19 cellular contexts compared by ENCODE assay signal in the genomic region with DNA sequence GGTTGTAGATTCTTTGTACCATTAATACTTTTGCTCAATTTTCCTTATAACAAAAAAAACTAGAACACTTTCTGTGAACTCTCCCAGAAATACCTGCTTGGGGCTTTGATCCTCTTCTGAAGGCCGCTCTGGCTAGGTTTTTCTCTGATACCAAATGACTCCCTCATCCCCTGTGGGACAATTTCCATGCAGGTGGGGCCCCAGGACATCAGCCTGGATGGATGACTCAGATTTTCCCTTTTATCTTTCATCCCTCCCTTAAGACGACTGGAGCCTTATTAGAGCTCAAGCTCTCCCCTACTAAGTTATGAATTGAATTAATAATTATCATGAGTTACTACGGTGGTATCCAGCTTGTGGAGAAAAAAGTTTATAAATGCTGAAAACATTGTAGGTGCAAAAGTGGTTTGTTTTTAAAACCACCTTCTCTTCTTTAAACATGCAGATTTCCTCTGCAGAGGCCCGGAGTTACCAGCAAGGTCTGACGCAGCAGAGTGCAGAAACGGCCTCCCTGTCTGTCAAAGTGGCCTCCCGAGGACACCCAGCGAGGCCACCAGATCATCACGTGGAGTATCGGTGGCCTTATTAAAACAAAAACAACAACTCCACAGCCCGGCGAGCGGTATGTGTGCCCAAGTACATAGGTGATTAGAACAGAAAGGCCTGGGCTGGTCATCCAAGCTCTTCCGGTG. TPM values are rescaled to one million over a fixed set of nuclear protein-coding genes. Genes with fewer than 3 reads are reported as not detected.
A peak's percentile ranks its signal among the peaks of the same experiment; 100 is the strongest.
DNase-seq lines count a peak whose midpoint lies in the region; ATAC-seq and TF ChIP-seq lines count a peak whose summit lies in the region.
"Had no signal": no experiment of that assay in that cellular context is flagged by ENCODE, and none has a peak within 500 bp of the region (broad histone marks: within the 10 kb centered on the region; RNA-seq: fewer than 3 reads in every experiment).

No MANE protein-coding gene starts in this region.

- POLR2A ChIA-PET in HCT116 (lab: Charles Lee): no interaction called here

- peak overlapping the region; percentile 50 for H3K4me2 ChIP-seq in HCT116 (ENCODE audit: low read length)

- no peak for TF ChIP-seq RAD21 in HCT116 (IDR thresholded peaks at IDR 0.05; ENCODE audit: low read depth)

- CTCF ChIA-PET in HCT116 (lab: Charles Lee): no interaction called here
- CTCF ChIA-PET in activated CD8-positive, alpha-beta memory T cell treated with anti-CD3 and anti-CD28 coated beads, Interleukin-2, amount 10 ng/mL, durations not matched to agents 7 days and 5 days (lab: Charles Lee): no interaction called here

- no peak for TF ChIP-seq POLR2A in HCT116 (IDR thresholded peaks at IDR 0.05; ENCODE audit: borderline replicate concordance, extremely low read depth, insufficient read depth, insufficient read length)

- no peaks in the 10 kb centered on the region for H3K36me3 ChIP-seq in HCT116 (ENCODE audit: control insufficient read depth in 1 of 2, insufficient read depth in 2 of 2, low read length in 2 of 2)
- H3K36me3 ChIP-seq: HAP-1 had no signal

- no peaks in the 10 kb centered on the region for H3K9me2 ChIP-seq in HCT116 (ENCODE audit: insufficient read depth)

- peak; percentile 61 for ATAC-seq in HCT116
- no peak for ATAC-seq in foreskin keratinocyte
- no peak for ATAC-seq in activated CD8-positive, alpha-beta memory T cell treated with anti-CD3 and anti-CD28 coated beads, Interleukin-2, amount 10 ng/mL, durations not matched to agents 7 days and 5 days
- no peak for ATAC-seq in SK-N-SH treated with all-trans-retinoic acid at 6 μM for 48 hours
- no peak for ATAC-seq in GM21423 (IDR thresholded peaks at IDR 0.05; ENCODE audit: unreplicated experiment)

- H3K4me3 Mint-ChIP-seq in osteocyte (ENCODE audit: unreplicated experiment): no peak overlapping the region
- H3K4me3 Mint-ChIP-seq in activated CD8-positive, alpha-beta memory T cell treated with anti-CD3 and anti-CD28 coated beads, Interleukin-2, amount 10 ng/mL, durations not matched to agents 7 days and 5 days: no peak overlapping the region
- H3K4me3 Mint-ChIP-seq: CD4-positive, alpha-beta memory T cell had no signal

- H3K27me3 ChIP-seq in HCT116 (ENCODE audit: insufficient read depth, low read length): no peaks in the 10 kb centered on the region
- H3K27me3 ChIP-seq in foreskin keratinocyte: no peaks in the 10 kb centered on the region

- no peaks in the 10 kb centered on the region for H3K9me3 Mint-ChIP-seq in osteocyte (ENCODE audit: unreplicated experiment)
- no peaks in the 10 kb centered on the region for H3K9me3 Mint-ChIP-seq in activated CD8-positive, alpha-beta memory T cell treated with anti-CD3 and anti-CD28 coated beads, Interleukin-2, amount 10 ng/mL, durations not matched to agents 7 days and 5 days (ENCODE audit: low read depth)
- H3K9me3 Mint-ChIP-seq: CD4-positive, alpha-beta memory T cell had no signal

- peaks cover 0 to 6% of the 10 kb centered on the region in 2 experiments; a peak in 1 of 4 replicates for H3K9me3 ChIP-seq in HCT116 (ENCODE audit: control insufficient read depth in 1 of 2, insufficient read depth in 1 of 2, low read depth in 1 of 2, low read length in 2 of 2)
- H3K9me3 ChIP-seq: HAP-1 had no signal

- peak overlapping the region in 1 of 2 experiments; percentile 15; a peak in 2 of 4 replicates for H3K4me3 ChIP-seq in HCT116 (replicated peaks in 1 of 2; ENCODE audit: low read depth in 1 of 2, low read length in 2 of 2)
- H3K4me3 ChIP-seq: HAP-1 had no signal

- intact Hi-C loops in HCT116 (cut with micrococcal nuclease): loop anchor here (5.0 to 10.0 kb wide), 2 partner anchors 51 to 129 kb away; a partner anchor contains a TSS

- no peaks in the 10 kb centered on the region for H4K20me1 ChIP-seq in HCT116 (ENCODE audit: insufficient read depth)

- peaks cover 38 to 55% of the 10 kb centered on the region in 2 experiments for H3K4me1 ChIP-seq in HCT116 (ENCODE audit: control insufficient read depth in 1 of 2, insufficient read depth in 2 of 2, low read length in 2 of 2)
- peaks cover 11% of the 10 kb centered on the region for H3K4me1 ChIP-seq in foreskin keratinocyte
- H3K4me1 ChIP-seq: HAP-1 had no signal

- no peaks in the 10 kb centered on the region for H3K79me2 ChIP-seq in HCT116 (ENCODE audit: insufficient read depth, low read length)

- H3K27ac ChIP-seq in HCT116 (ENCODE audit: low read depth, low read length) (peak overlapping the region; percentile 77), foreskin keratinocyte (peak overlapping the region; percentile 86)

- no peaks in the 10 kb centered on the region for H3K36me3 Mint-ChIP-seq in osteocyte (ENCODE audit: unreplicated experiment)
- H3K36me3 Mint-ChIP-seq in activated CD8-positive, alpha-beta memory T cell treated with anti-CD3 and anti-CD28 coated beads, Interleukin-2, amount 10 ng/mL, durations not matched to agents 7 days and 5 days: no peaks in the 10 kb centered on the region
- H3K36me3 Mint-ChIP-seq: CD4-positive, alpha-beta memory T cell had no signal

- peaks cover 20% of the 10 kb centered on the region for H3K27me3 Mint-ChIP-seq in osteocyte (ENCODE audit: unreplicated experiment)
- peaks cover 35% of the 10 kb centered on the region for H3K27me3 Mint-ChIP-seq in activated CD8-positive, alpha-beta memory T cell treated with anti-CD3 and anti-CD28 coated beads, Interleukin-2, amount 10 ng/mL, durations not matched to agents 7 days and 5 days

- H3K9ac ChIP-seq in HCT116 (ENCODE audit: low read length): 0 out of 2 replicates have a peak overlapping the region, but pooled peaks have one; percentile 16

- TF ChIP-seq CTCF in HCT116 (IDR thresholded peaks at IDR 0.05 in 2 of 3, conservative IDR thresholded peaks at IDR 0.05 in 1 of 3; ENCODE audit: borderline replicate concordance in 1 of 3, insufficient read depth in 1 of 3, low read depth in 2 of 3, low read length in 2 of 3) (no peak), foreskin keratinocyte (conservative IDR thresholded peaks at IDR 0.05) (no peak), osteocyte (IDR thresholded peaks at IDR 0.05) (no peak)

- H3K27ac Mint-ChIP-seq in osteocyte (ENCODE audit: unreplicated experiment): no peak overlapping the region
- H3K27ac Mint-ChIP-seq in activated CD8-positive, alpha-beta memory T cell treated with anti-CD3 and anti-CD28 coated beads, Interleukin-2, amount 10 ng/mL, durations not matched to agents 7 days and 5 days: no peak overlapping the region
- H3K27ac Mint-ChIP-seq: CD4-positive, alpha-beta memory T cell had no signal

- RAD21 ChIA-PET in HCT116 (lab: Charles Lee; ENCODE audit: low non-redundant PET in 1 of 2, low total read pairs in 2 of 2, uncharacterized antibody in 2 of 2, unreplicated experiment in 2 of 2): no interaction called here

- no TSS peak for BruUV-seq in HCT116 (replicated peaks; lab: Mats Ljungman, UMichigan)

- no peaks in the 10 kb centered on the region for H3K4me1 Mint-ChIP-seq in osteocyte (ENCODE audit: unreplicated experiment)
- H3K4me1 Mint-ChIP-seq in activated CD8-positive, alpha-beta memory T cell treated with anti-CD3 and anti-CD28 coated beads, Interleukin-2, amount 10 ng/mL, durations not matched to agents 7 days and 5 days: no peaks in the 10 kb centered on the region

- peak overlapping the region; percentile 50 for H2AFZ ChIP-seq in HCT116 (ENCODE audit: low read depth, low read length, poor library complexity, severe bottlenecking)

- DNase-seq in D341Med (ENCODE audit: low spot score): peak; percentile 1
- DNase-seq in HCT116 (ENCODE audit: low read depth, low spot score): peak; percentile 79
- DNase-seq in foreskin keratinocyte: no peak
- peak; percentile 56 for DNase-seq in osteocyte (ENCODE audit: extremely low spot score, unreplicated experiment)
- no peak for DNase-seq in dedifferentiated amniotic fluid mesenchymal stem cell (ENCODE audit: extremely low spot score)
- DNase-seq in activated CD8-positive, alpha-beta memory T cell treated with anti-CD3 and anti-CD28 coated beads, Interleukin-2, amount 10 ng/mL, durations not matched to agents 7 days and 5 days: no peak
- DNase-seq: C1 segment of cervical spinal cord; Calu3; CD4-positive, alpha-beta memory T cell; COR-L47; DMS153; DND-41; GOT3 had no signal

TF ChIP-seq in SK-N-SH treated with all-trans-retinoic acid at 6 μM for 48 hours, 23 proteins besides CTCF, POLR2A, EP300 and RAD21:
- no peak for TF ChIP-seq ISL1 (CRISPR knock-in tag; IDR thresholded peaks at IDR 0.05)
- TF ChIP-seq ESRRG (CRISPR knock-in tag; IDR thresholded peaks at IDR 0.05): no peak
- TF ChIP-seq CSDC2 (CRISPR knock-in tag; IDR thresholded peaks at IDR 0.05): no peak
- TF ChIP-seq OSR1 (CRISPR knock-in tag; IDR thresholded peaks at IDR 0.05): no peak
- TF ChIP-seq ARNTL (CRISPR knock-in tag; IDR thresholded peaks at IDR 0.05; ENCODE audit: borderline replicate concordance, low read depth): no peak
- TF ChIP-seq SNAI2 (CRISPR knock-in tag; IDR thresholded peaks at IDR 0.05): no peak

RNA-seq across cellular contexts. Expression of a gene that starts 50.8 kb away (rescaled TPM):
- total RNA-seq in HCT116 (2021; ENCODE audit: unreplicated experiment): 16.5 TPM
- polyA plus RNA-seq in HCT116 (2012): 8.3 and 9.8 TPM in 2 replicates
- 20.3 and 26.4 TPM in 2 replicates for total RNA-seq in foreskin keratinocyte
- polyA plus RNA-seq in foreskin keratinocyte: 22.0 and 32.8 TPM in 2 replicates
- total RNA-seq in osteocyte: not detected in 2 replicates
- not detected for total RNA-seq in activated CD8-positive, alpha-beta memory T cell treated with anti-CD3 and anti-CD28 coated beads, Interleukin-2, amount 10 ng/mL, durations not matched to agents 7 days and 5 days
- total RNA-seq: A172; A673; Calu3; CD4-positive, alpha-beta memory T cell had no signal
- polyA plus RNA-seq: BJ; CD4-positive, alpha-beta memory T cell had no signal

Comparison
In these comparisons a context has a peak if more than half of its experiments do, and no peak if none do; other contexts are left out.
1. DNase-seq: peak in D341Med (single experiment), HCT116 (single experiment) and osteocyte (single experiment); none in foreskin keratinocyte (0 of 2), dedifferentiated amniotic fluid mesenchymal stem cell (single experiment) and activated CD8-positive, alpha-beta memory T cell treated with anti-CD3 and anti-CD28 coated beads, Interleukin-2, amount 10 ng/mL, durations not matched to agents 7 days and 5 days (single experiment).
2. RNA of a gene that starts 50.8 kb away (total RNA-seq): 20.3 to 26.4 TPM in foreskin keratinocyte and 16.5 TPM in HCT116 (single experiment); not detected in osteocyte and not detected in activated CD8-positive, alpha-beta memory T cell treated with anti-CD3 and anti-CD28 coated beads, Interleukin-2, amount 10 ng/mL, durations not matched to agents 7 days and 5 days; every median in the first group is over 10 times any median in the second.